In the genomic region with DNA sequence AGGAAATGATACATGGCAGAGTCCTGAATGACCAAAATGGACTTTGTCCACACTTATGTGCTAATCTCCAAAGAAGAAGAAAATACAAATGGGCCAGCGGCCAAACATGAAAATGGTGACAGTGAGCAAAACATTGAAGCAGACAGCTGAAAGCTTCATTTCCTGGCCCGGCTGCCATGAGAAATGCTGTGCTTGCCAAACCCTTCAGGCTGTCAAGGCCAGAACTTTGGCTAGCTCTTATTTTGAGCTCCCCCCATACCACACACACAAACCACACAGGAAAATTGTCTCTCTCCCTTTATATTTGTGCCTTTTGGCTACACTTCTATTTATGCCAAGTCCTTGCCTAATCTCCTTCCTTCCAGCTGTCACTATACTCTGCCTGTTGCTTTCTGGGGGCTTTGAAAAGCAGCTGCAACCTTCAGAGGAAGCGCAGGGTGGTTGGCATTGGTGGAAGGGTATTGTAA, we compare ENCODE assay signal across 7 cellular contexts.
DNase-seq lines count a peak whose midpoint lies in the region; ATAC-seq lines count a peak whose summit lies in the region.

No MANE protein-coding gene starts in this region.

- DNase-seq in NCI-H1694 treated with DMSO at 0.1 percent for 48 hours (lab: John Stamatoyannopoulos, UW) (peak; percentile 73), medulla oblongata (ENCODE audit: extremely low spot score) (peak; percentile 64), ureter (ENCODE audit: low spot score) (peak; percentile 57), NCI-H774 (lab: John Stamatoyannopoulos, UW) (no peak), SIG-M5 treated with dmso at 0.1 percent for 504 hours (lab: John Stamatoyannopoulos, UW; ENCODE audit: unreplicated experiment) (no peak)

- ATAC-seq in GM18502 (IDR thresholded peaks at IDR 0.05; ENCODE audit: poor library complexity, unreplicated experiment): no peak

- peak overlapping the region; percentile 74 for H3K27ac ChIP-seq in cingulate gyrus (ENCODE audit: low read depth, low read length)

Comparison
In these comparisons a context has a peak if more than half of its experiments do, and no peak if none do; other contexts are left out.
1. DNase-seq: peak in NCI-H1694 treated with DMSO at 0.1 percent for 48 hours (single experiment), medulla oblongata (single experiment) and ureter (single experiment); none in NCI-H774 (single experiment) and SIG-M5 treated with dmso at 0.1 percent for 504 hours (single experiment).